ENCODE assay signal across 26 cellular contexts in the genomic region with DNA sequence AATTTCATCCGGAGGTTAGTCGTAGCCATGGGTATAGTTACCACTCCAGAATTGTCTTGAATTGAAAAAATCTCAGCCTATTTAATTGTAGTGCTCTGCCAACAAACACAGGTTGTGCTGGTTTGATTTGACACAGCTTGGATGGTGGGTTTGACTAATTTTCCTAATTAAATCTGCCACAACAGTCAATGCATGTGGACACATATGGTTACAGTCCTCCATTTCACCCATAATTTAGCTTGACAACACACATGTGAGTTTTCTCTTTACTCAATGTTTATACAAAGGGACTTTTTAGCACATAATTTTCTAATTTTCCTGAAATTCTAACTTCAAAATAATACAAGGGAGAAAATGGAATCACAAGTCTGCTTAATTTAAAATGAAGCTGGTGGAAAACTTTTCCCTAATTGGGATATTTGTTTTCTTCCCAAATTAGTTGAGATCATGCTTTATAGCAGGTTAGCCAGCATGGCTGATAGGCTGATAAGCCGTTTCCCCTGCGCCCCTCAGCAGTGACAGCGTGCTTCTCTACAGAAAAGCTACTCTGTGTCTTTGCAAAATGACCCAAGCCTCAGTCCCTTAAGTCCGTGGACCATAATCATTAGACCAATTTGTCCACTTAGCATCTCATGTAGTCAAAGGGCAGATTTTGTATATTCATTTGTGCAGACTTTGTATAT.
"Had no signal": no experiment of that assay in that cellular context is flagged by ENCODE, and none has a peak within 500 bp of the region (broad histone marks: within the 10 kb centered on the region; RNA-seq: fewer than 3 reads in every experiment).

No MANE protein-coding gene starts in this region.

- H3K4me3 ChIP-seq: left ventricle myocardium inferior, lung, neural progenitor cell, skin epidermis, stomach, testis, thyroid gland, transverse colon, upper lobe of left lung, vagina had no signal

- H3K4me3 Mint-ChIP-seq: mesothelial cell of epicardium; naive B cell; natural killer cell; nephron progenitor cell; neural progenitor cell; stimulated activated naive B cell treated with anti-CD40 and anti-IgM and Interleukin-4, amounts not matched to agents 10 μg/mL and 1 μg/mL and 100 μg/mL, for 72 hours had no signal

- H3K36me3 Mint-ChIP-seq: mesothelial cell of epicardium; naive B cell; natural killer cell; neural progenitor cell; stimulated activated naive B cell treated with anti-CD40 and anti-IgM and Interleukin-4, amounts not matched to agents 10 μg/mL and 1 μg/mL and 100 μg/mL, for 72 hours had no signal

- H3K4me1 Mint-ChIP-seq: naive B cell; natural killer cell; neural progenitor cell; stimulated activated naive B cell treated with anti-CD40 and anti-IgM and Interleukin-4, amounts not matched to agents 10 μg/mL and 1 μg/mL and 100 μg/mL, for 72 hours had no signal

- H2AFZ ChIP-seq: neural progenitor cell had no signal

- H3K4me1 ChIP-seq: left ventricle myocardium inferior, stomach, testis, thyroid gland, transverse colon, upper lobe of left lung, vagina had no signal

- H3K9me3 Mint-ChIP-seq: mesothelial cell of epicardium; stimulated activated naive B cell treated with anti-CD40 and anti-IgM and Interleukin-4, amounts not matched to agents 10 μg/mL and 1 μg/mL and 100 μg/mL, for 72 hours had no signal

- H3K27me3 Mint-ChIP-seq: progenitor cell of endocrine pancreas; stimulated activated naive B cell treated with anti-CD40 and anti-IgM and Interleukin-4, amounts not matched to agents 10 μg/mL and 1 μg/mL and 100 μg/mL, for 72 hours had no signal

- H3K9me3 ChIP-seq: left ventricle myocardium inferior, neutrophil, stomach, testis, thyroid gland, transverse colon, upper lobe of left lung, vagina had no signal

- H3K27me3 ChIP-seq: neural progenitor cell, neutrophil, stomach, testis, thyroid gland, transverse colon, upper lobe of left lung, vagina had no signal

- H3K27ac Mint-ChIP-seq: mesothelial cell of epicardium; naive B cell; natural killer cell; nephron progenitor cell; neural progenitor cell; progenitor cell of endocrine pancreas; stimulated activated naive B cell treated with anti-CD40 and anti-IgM and Interleukin-4, amounts not matched to agents 10 μg/mL and 1 μg/mL and 100 μg/mL, for 72 hours had no signal

- DNase-seq: islet precursor cell; left ventricle myocardium inferior; mesendoderm; naive B cell; natural killer cell; nephron progenitor cell; occipital lobe; right cardiac atrium; stimulated activated CD4-positive, alpha-beta T cell treated with anti-CD3 and anti-CD28 coated beads, Interleukin-12 subunit alpha, Interleukin-12 subunit beta, amount 100 ng/mL, for 4 hours; stimulated activated CD4-positive, alpha-beta T cell treated with anti-CD3 and anti-CD28 coated beads, Interleukin-15, amount 100 ng/mL, for 24 hours; stimulated activated CD4-positive, alpha-beta T cell treated with anti-CD3 and anti-CD28 coated beads, Interleukin-2, amount 100 ng/mL, for 24 hours; stimulated activated CD4-positive, alpha-beta T cell treated with anti-CD3 and anti-CD28 coated beads, Interleukin-4, amount 100 ng/mL, for 1 hour; stimulated activated naive B cell treated with anti-CD40 and anti-IgM and Interleukin-4, amounts not matched to agents 10 μg/mL and 1 μg/mL and 100 μg/mL, for 72 hours; stimulated activated naive CD8-positive, alpha-beta T cell treated with anti-CD3 and anti-CD28 coated beads, Interleukin-15, Interleukin-2, amounts not matched to agents 100 U/mL and 50 U/mL, for 24 hours; stomach; testis; thyroid gland; transverse colon; upper lobe of left lung had no signal

- H3K9ac ChIP-seq: neural progenitor cell had no signal

- H3K36me3 ChIP-seq: left ventricle myocardium inferior, neural progenitor cell, neutrophil, stomach, thyroid gland, transverse colon, upper lobe of left lung, vagina had no signal

- H3K4me2 ChIP-seq: neural progenitor cell had no signal

- H3K27ac ChIP-seq: left ventricle myocardium inferior, neural progenitor cell, neutrophil, skin epidermis, stomach, testis, thyroid gland, transverse colon, upper lobe of left lung, vagina had no signal
